Comparison of ENCODE assay signal across 8 cellular contexts in genomic region chr10:45418859-45419672, GRCh38. TPM values are rescaled to one million over a fixed set of nuclear protein-coding genes. Genes with fewer than 3 reads are reported as not detected.
A peak's percentile ranks its signal among the peaks of the same experiment; 100 is the strongest.
DNase-seq lines count a peak whose midpoint lies in the region; ATAC-seq and TF ChIP-seq lines count a peak whose summit lies in the region.

No MANE protein-coding gene starts in this region.

- H3K4me1 ChIP-seq in CD4-positive, CD25-positive, alpha-beta regulatory T cell (ENCODE audit: control insufficient read depth, insufficient read depth, low read length, poor library complexity, severe bottlenecking) = peaks cover 6% of the 10 kb centered on the region
- H3K4me1 ChIP-seq in endodermal cell (ENCODE audit: control insufficient read depth, insufficient read depth, low read length) (no peaks in the 10 kb centered on the region), mesodermal cell (ENCODE audit: control insufficient read depth, insufficient read depth, low read length, poor library complexity, severe bottlenecking) (peaks cover 3% of the 10 kb centered on the region)

- peaks cover 30% of the 10 kb centered on the region for H3K27me3 Mint-ChIP-seq in CD4-positive, CD25-positive, alpha-beta regulatory T cell
- H3K27me3 Mint-ChIP-seq in activated CD8-positive, alpha-beta T cell treated with anti-CD3 and anti-CD28 coated beads, Interleukin-2, amount 10 ng/mL, durations not matched to agents 7 days and 5 days (ENCODE audit: low read depth) = peaks cover 4% of the 10 kb centered on the region
- peaks cover 14% of the 10 kb centered on the region for H3K27me3 Mint-ChIP-seq in endodermal cell (ENCODE audit: insufficient read depth)

- POLR2A ChIA-PET in activated CD8-positive, alpha-beta T cell treated with anti-CD3 and anti-CD28 coated beads, Interleukin-2, amount 10 ng/mL, durations not matched to agents 7 days and 5 days (lab: Charles Lee) = interaction anchor here (0.7 to 3.8 kb wide), 9 partner anchors 11 to 254 kb away, joined by 3 to 29 read pairs (median 5); partner anchors contain the start of gene ZFAND4

- H3K36me3 Mint-ChIP-seq in CD4-positive, CD25-positive, alpha-beta regulatory T cell = no peaks in the 10 kb centered on the region
- H3K36me3 Mint-ChIP-seq in activated CD8-positive, alpha-beta T cell treated with anti-CD3 and anti-CD28 coated beads, Interleukin-2, amount 10 ng/mL, durations not matched to agents 7 days and 5 days (ENCODE audit: low read depth) = peaks cover 26% of the 10 kb centered on the region
- no peaks in the 10 kb centered on the region for H3K36me3 Mint-ChIP-seq in endodermal cell (ENCODE audit: low read depth)

- H3K27me3 ChIP-seq in CD4-positive, CD25-positive, alpha-beta regulatory T cell (ENCODE audit: control insufficient read depth, insufficient read depth, low read length) = no peaks in the 10 kb centered on the region
- H3K27me3 ChIP-seq in endodermal cell (ENCODE audit: control insufficient read depth, insufficient read depth, low read length, poor library complexity, severe bottlenecking) = peaks cover 8% of the 10 kb centered on the region

- no peak overlapping the region for H3K4me3 ChIP-seq in CD4-positive, CD25-positive, alpha-beta regulatory T cell (ENCODE audit: low read depth, low read length)
- H3K4me3 ChIP-seq in endodermal cell (ENCODE audit: low read length) = peak overlapping the region; percentile 77
- peak overlapping the region; percentile 52 for H3K4me3 ChIP-seq in mesodermal cell (ENCODE audit: extremely low read depth, insufficient read depth, low read length, poor library complexity, severe bottlenecking)

- H3K27ac Mint-ChIP-seq in CD4-positive, CD25-positive, alpha-beta regulatory T cell = peak overlapping the region in 2 of 3 donors; percentile 71 to 93
- H3K27ac Mint-ChIP-seq in activated CD8-positive, alpha-beta T cell treated with anti-CD3 and anti-CD28 coated beads, Interleukin-2, amount 10 ng/mL, durations not matched to agents 7 days and 5 days = peak overlapping the region; percentile 99
- H3K27ac Mint-ChIP-seq in endodermal cell = peak overlapping the region; percentile 88

- no peaks in the 10 kb centered on the region for H3K9me3 Mint-ChIP-seq in CD4-positive, CD25-positive, alpha-beta regulatory T cell
- H3K9me3 Mint-ChIP-seq in activated CD8-positive, alpha-beta T cell treated with anti-CD3 and anti-CD28 coated beads, Interleukin-2, amount 10 ng/mL, durations not matched to agents 7 days and 5 days (ENCODE audit: insufficient read depth) = no peaks in the 10 kb centered on the region
- H3K9me3 Mint-ChIP-seq in endodermal cell = peaks cover 2% of the 10 kb centered on the region

- DNase-seq in CD4-positive, CD25-positive, alpha-beta regulatory T cell = peak in 1 of 3 donors; percentile 60
- DNase-seq in HK-2 (ENCODE audit: unreplicated experiment) = peak; percentile 86
- peak; percentile 81 for DNase-seq in activated CD8-positive, alpha-beta T cell treated with anti-CD3 and anti-CD28 coated beads, Interleukin-2, amount 10 ng/mL, durations not matched to agents 7 days and 5 days
- peak; percentile 90 for DNase-seq in endodermal cell
- peak; percentile 33 to 38 for DNase-seq in stimulated activated CD8-positive, alpha-beta memory T cell treated with anti-CD3 and anti-CD28 coated beads, Interleukin-7, amount 100 ng/mL, for 48 hours (ENCODE audit: extremely low read depth in 1 of 2, low read depth in 1 of 2)
- DNase-seq in NCI-H1105 treated with DMSO at 0.1 percent for 48 hours (lab: John Stamatoyannopoulos, UW) = no peak

- CTCF ChIA-PET in activated CD8-positive, alpha-beta T cell treated with anti-CD3 and anti-CD28 coated beads, Interleukin-2, amount 10 ng/mL, durations not matched to agents 7 days and 5 days (lab: Charles Lee) = interaction anchor here (1.2 to 3.7 kb wide), 5 partner anchors 12 to 175 kb away, joined by 3 to 17 read pairs (median 3); no protein-coding TSS in a partner anchor

- peaks cover 0 to 26% (median 8%) of the 10 kb centered on the region in 4 donors for H3K4me1 Mint-ChIP-seq in CD4-positive, CD25-positive, alpha-beta regulatory T cell
- peaks cover 70% of the 10 kb centered on the region for H3K4me1 Mint-ChIP-seq in activated CD8-positive, alpha-beta T cell treated with anti-CD3 and anti-CD28 coated beads, Interleukin-2, amount 10 ng/mL, durations not matched to agents 7 days and 5 days (ENCODE audit: low read depth)
- H3K4me1 Mint-ChIP-seq in endodermal cell = peaks cover 7% of the 10 kb centered on the region

- no peak overlapping the region for H3K27ac ChIP-seq in CD4-positive, CD25-positive, alpha-beta regulatory T cell (ENCODE audit: insufficient read depth, low read length, poor library complexity, severe bottlenecking)
- H3K27ac ChIP-seq in endodermal cell (ENCODE audit: low read depth, low read length) (peak overlapping the region; percentile 38), mesodermal cell (ENCODE audit: low read depth, low read length, severe bottlenecking) (peak overlapping the region; percentile 67)

- ATAC-seq in CD4-positive, CD25-positive, alpha-beta regulatory T cell (ENCODE audit: low read depth in 2 of 2) = peak; percentile 41 to 48
- peak; percentile 60 for ATAC-seq in GM19372 (IDR thresholded peaks at IDR 0.05; ENCODE audit: low read depth, unreplicated experiment)
- peak; percentile 71 for ATAC-seq in activated CD8-positive, alpha-beta T cell treated with anti-CD3 and anti-CD28 coated beads, Interleukin-2, amount 10 ng/mL, durations not matched to agents 7 days and 5 days

- 5 to 7% methylated on average over 16 to 60 of the region's 60 CpGs for WGBS in endodermal cell (ENCODE audit: insufficient coverage in 1 of 2, insufficient read length in 1 of 2), 2 experiments
- 3% methylated on average over 48 to 50 of the region's 60 CpGs for WGBS in mesodermal cell (ENCODE audit: insufficient coverage in 2 of 2), 2 experiments

- H3K36me3 ChIP-seq in CD4-positive, CD25-positive, alpha-beta regulatory T cell (ENCODE audit: control insufficient read depth, insufficient read depth, low read length) = no peaks in the 10 kb centered on the region
- H3K36me3 ChIP-seq in endodermal cell (ENCODE audit: control insufficient read depth, insufficient read depth, low read length) (no peaks in the 10 kb centered on the region), mesodermal cell (ENCODE audit: control insufficient read depth, insufficient read depth, low read length) (no peaks in the 10 kb centered on the region)

- peak overlapping the region; percentile 41 to 86 (median 64) for H3K4me3 Mint-ChIP-seq in CD4-positive, CD25-positive, alpha-beta regulatory T cell
- peak overlapping the region; percentile 99 for H3K4me3 Mint-ChIP-seq in activated CD8-positive, alpha-beta T cell treated with anti-CD3 and anti-CD28 coated beads, Interleukin-2, amount 10 ng/mL, durations not matched to agents 7 days and 5 days
- peak overlapping the region; percentile 81 for H3K4me3 Mint-ChIP-seq in endodermal cell

- no peak for TF ChIP-seq CTCF in endodermal cell (conservative IDR thresholded peaks at IDR 0.05)

- H3K9ac ChIP-seq in endodermal cell (ENCODE audit: extremely low read depth, low read length, poor library complexity, severe bottlenecking) = peak overlapping the region; percentile 41

- no peaks in the 10 kb centered on the region for H3K9me3 ChIP-seq in CD4-positive, CD25-positive, alpha-beta regulatory T cell (ENCODE audit: control insufficient read depth in 2 of 2, low read length in 2 of 2)
- H3K9me3 ChIP-seq in endodermal cell (ENCODE audit: control insufficient read depth, low read length) = no peaks in the 10 kb centered on the region
- H3K9me3 ChIP-seq in mesodermal cell (ENCODE audit: control insufficient read depth, low read length) = no peaks in the 10 kb centered on the region

RNA-seq across cellular contexts. Expression of gene ALOX5, which starts 45.0 kb away (rescaled TPM):
- total RNA-seq in CD4-positive, CD25-positive, alpha-beta regulatory T cell = 1.2 TPM
- polyA plus RNA-seq in CD4-positive, CD25-positive, alpha-beta regulatory T cell = 1 to 10 TPM in 1 of 4 donors, under 1 TPM in 3; 0.16 to 1.5 (median 0.25) TPM
- 1 to 10 TPM; 9.7 to 9.9 TPM for total RNA-seq in activated CD8-positive, alpha-beta T cell treated with anti-CD3 and anti-CD28 coated beads, Interleukin-2, amount 10 ng/mL, durations not matched to agents 7 days and 5 days
- 1 to 10 TPM in 1 of 2 donors, under 1 TPM in 1; 0.31 to 1.1 TPM for total RNA-seq in endodermal cell
- polyA plus RNA-seq in endodermal cell (2013, experiment 1 of 2) = 1.1 TPM
- 1.6 TPM for polyA plus RNA-seq in endodermal cell (2013, experiment 2 of 2)
- 0.66 TPM for polyA plus RNA-seq in mesodermal cell (2013, experiment 1 of 2)
- polyA plus RNA-seq in mesodermal cell (2013, experiment 2 of 2) = 0.35 TPM
